ENCODE assay signal across 8 cellular contexts in the genomic region with DNA sequence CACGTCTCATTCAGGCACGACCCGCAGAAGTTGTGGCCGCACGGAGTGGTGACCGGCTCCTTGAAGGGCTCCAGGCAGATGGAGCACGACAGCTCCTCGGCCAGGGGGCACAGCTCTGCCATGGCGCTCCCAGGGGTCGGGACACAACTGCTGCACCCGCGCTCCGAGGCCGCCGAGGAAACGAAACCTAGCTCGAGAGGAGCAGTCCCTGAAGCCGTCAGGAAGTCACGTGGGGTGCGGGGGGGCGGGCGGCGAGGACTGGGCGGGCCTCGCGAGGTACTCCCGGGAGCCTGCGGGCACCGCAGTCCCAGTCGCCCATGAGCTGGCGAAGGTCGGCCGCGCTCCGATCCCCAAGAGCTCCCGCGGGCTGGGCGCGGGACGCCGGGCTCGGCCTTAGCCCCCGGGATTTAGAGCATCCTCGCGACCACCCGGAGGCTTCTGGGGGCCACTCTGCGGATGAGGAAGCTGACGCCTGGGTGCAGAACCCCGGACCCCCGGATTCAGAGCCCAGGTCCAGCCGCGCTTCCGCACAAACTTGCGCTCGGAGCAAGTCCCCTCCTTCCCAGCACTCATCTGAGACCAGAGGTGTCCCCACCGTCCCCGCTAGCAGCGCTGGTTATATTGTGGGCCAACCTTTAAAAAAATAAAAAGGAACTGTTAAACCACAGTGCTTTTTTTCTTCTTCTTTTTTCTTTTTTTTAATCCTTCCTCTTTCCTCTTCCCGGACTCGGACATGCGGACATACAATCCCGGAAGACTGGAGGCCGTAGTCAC. TPM values are rescaled to one million over a fixed set of nuclear protein-coding genes. Genes with fewer than 3 reads are reported as not detected.
A peak's percentile ranks its signal among the peaks of the same experiment; 100 is the strongest.
DNase-seq lines count a peak whose midpoint lies in the region; ATAC-seq and TF ChIP-seq lines count a peak whose summit lies in the region.

A gene with protein sequence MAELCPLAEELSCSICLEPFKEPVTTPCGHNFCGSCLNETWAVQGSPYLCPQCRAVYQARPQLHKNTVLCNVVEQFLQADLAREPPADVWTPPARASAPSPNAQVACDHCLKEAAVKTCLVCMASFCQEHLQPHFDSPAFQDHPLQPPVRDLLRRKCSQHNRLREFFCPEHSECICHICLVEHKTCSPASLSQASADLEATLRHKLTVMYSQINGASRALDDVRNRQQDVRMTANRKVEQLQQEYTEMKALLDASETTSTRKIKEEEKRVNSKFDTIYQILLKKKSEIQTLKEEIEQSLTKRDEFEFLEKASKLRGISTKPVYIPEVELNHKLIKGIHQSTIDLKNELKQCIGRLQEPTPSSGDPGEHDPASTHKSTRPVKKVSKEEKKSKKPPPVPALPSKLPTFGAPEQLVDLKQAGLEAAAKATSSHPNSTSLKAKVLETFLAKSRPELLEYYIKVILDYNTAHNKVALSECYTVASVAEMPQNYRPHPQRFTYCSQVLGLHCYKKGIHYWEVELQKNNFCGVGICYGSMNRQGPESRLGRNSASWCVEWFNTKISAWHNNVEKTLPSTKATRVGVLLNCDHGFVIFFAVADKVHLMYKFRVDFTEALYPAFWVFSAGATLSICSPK (minus strand): TSS at position 183 of the 774 bp plus-strand sequence. CDS start 61 bp downstream, at position 122.

- H3K36me3 ChIP-seq in HEK293 (ENCODE audit: control insufficient read depth in 2 of 2, insufficient read depth in 1 of 2, low read length in 2 of 2) (peaks cover 0 to 18% of the 10 kb centered on the region in 2 experiments; a peak in 2 of 3 replicates), gastroesophageal sphincter (peaks cover 0 to 1% of the 10 kb centered on the region in 2 donors)

- no peaks in the 10 kb centered on the region for H3K9me3 ChIP-seq in HEK293 (ENCODE audit: control insufficient read depth, insufficient read depth, low read depth, low read length)
- no peaks in the 10 kb centered on the region for H3K9me3 ChIP-seq in gastroesophageal sphincter

- H3K4me3 Mint-ChIP-seq in activated naive CD4-positive, alpha-beta T cell treated with anti-CD3 and anti-CD28 coated beads for 36 hours: peak within 1 kb of the TSS; percentile 83

- H3K27ac Mint-ChIP-seq in activated naive CD4-positive, alpha-beta T cell treated with anti-CD3 and anti-CD28 coated beads for 36 hours: peak within 1 kb of the TSS; percentile 98

- H3K4me1 Mint-ChIP-seq in activated naive CD4-positive, alpha-beta T cell treated with anti-CD3 and anti-CD28 coated beads for 36 hours (ENCODE audit: low read depth): peaks cover 50% of the 10 kb centered on the region

- POLR2A ChIA-PET in HEK293 (lab: Yijun Ruan, JAX): interaction anchor here (0.6 to 1.9 kb wide), 42 partner anchors 9 to 833 kb away, joined by 3 to 13 read pairs (median 4); a partner anchor contains a TSS

- H3K9me3 Mint-ChIP-seq in activated naive CD4-positive, alpha-beta T cell treated with anti-CD3 and anti-CD28 coated beads for 36 hours: peaks cover 4% of the 10 kb centered on the region

- H3K4me3 ChIP-seq in HEK293 (ENCODE audit: low read depth, low read length) (peak within 1 kb of the TSS; percentile 92), gastroesophageal sphincter (peak within 1 kb of the TSS; percentile 76 to 90)

- TF ChIP-seq EP300 in gastroesophageal sphincter (IDR thresholded peaks at IDR 0.05): no peak

- TF ChIP-seq POLR2A in gastroesophageal sphincter (IDR thresholded peaks at IDR 0.05): peak; percentile 96 to 97

- DNase-seq in GM03348 (ENCODE audit: low spot score): peak; percentile 98
- peak; percentile 89 for DNase-seq in MV-4-11 (lab: John Stamatoyannopoulos, UW)
- peak; percentile 72 for DNase-seq in SK-N-DZ (ENCODE audit: low spot score)
- DNase-seq in activated naive CD4-positive, alpha-beta T cell treated with anti-CD3 and anti-CD28 coated beads for 36 hours: peak; percentile 94
- peak; percentile 26 for DNase-seq in non-pigmented ciliary epithelial cell (ENCODE audit: low read depth)
- peak in 47 of 49 donors; percentile 29 to 89 (median 67) for DNase-seq in substantia nigra (lab: John Stamatoyannopoulos, UW)

- no peaks in the 10 kb centered on the region for H3K27me3 ChIP-seq in gastroesophageal sphincter

- CTCF ChIA-PET in HEK293 (lab: Yijun Ruan, JAX): interaction anchor here (0.6 to 0.9 kb wide), 3 partner anchors 12 to 26 kb away, joined by 3 read pairs; no protein-coding TSS in a partner anchor
- CTCF ChIA-PET in activated naive CD4-positive, alpha-beta T cell treated with anti-CD3 and anti-CD28 coated beads for 36 hours (lab: Charles Lee): interaction anchor here (0.7 to 1.8 kb wide), 3 partner anchors 12 to 25 kb away, joined by 3 to 7 read pairs (median 3); no protein-coding TSS in a partner anchor

- 0% methylated on average over 8 to 10 of the region's 63 CpGs for WGBS in gastroesophageal sphincter (ENCODE audit: low coverage in 1 of 2), 2 donors

- intact Hi-C loops in activated naive CD4-positive, alpha-beta T cell treated with anti-CD3 and anti-CD28 coated beads for 36 hours (cut with micrococcal nuclease): loop anchor here (1.0 to 5.0 kb wide), 5 partner anchors 21 to 81 kb away; a partner anchor contains a TSS

- peaks cover 39% of the 10 kb centered on the region for H3K36me3 Mint-ChIP-seq in activated naive CD4-positive, alpha-beta T cell treated with anti-CD3 and anti-CD28 coated beads for 36 hours (ENCODE audit: low read depth)

- peak; percentile 91 for ATAC-seq in gastroesophageal sphincter

- TF ChIP-seq CTCF in HEK293 (tag by site-specific recombination; IDR thresholded peaks at IDR 0.05) (no peak), gastroesophageal sphincter (IDR thresholded peaks at IDR 0.05) (peak in 3 of 4 experiments; percentile 3 to 21 (median 6))

- peak within 1 kb of the TSS; percentile 75 for H3K27ac ChIP-seq in HEK293 (ENCODE audit: extremely low read depth, low read depth, low read length)
- H3K27ac ChIP-seq in gastroesophageal sphincter: peak within 1 kb of the TSS; percentile 64 to 92 (median 86)
- peak within 1 kb of the TSS; percentile 76 for H3K27ac ChIP-seq in substantia nigra (ENCODE audit: low read depth, low read length, poor library complexity, severe bottlenecking)

- H3K4me1 ChIP-seq in HEK293 (ENCODE audit: control insufficient read depth, insufficient read depth, low read length) (peaks cover 4% of the 10 kb centered on the region), gastroesophageal sphincter (peaks cover 0 to 61% (median 23%) of the 10 kb centered on the region in 3 donors)

- no peaks in the 10 kb centered on the region for H3K27me3 Mint-ChIP-seq in activated naive CD4-positive, alpha-beta T cell treated with anti-CD3 and anti-CD28 coated beads for 36 hours (ENCODE audit: low read depth)

TF ChIP-seq in HEK293, 187 proteins besides CTCF, POLR2A, EP300 and RAD21 (continues in another document):
- TF ChIP-seq ZXDB (tag by site-specific recombination; IDR thresholded peaks at IDR 0.05): peak; percentile 71; the same call in 1 of the 2 replicates
- 0 out of 2 replicates have a peak, but pooled peaks have one; percentile 30 for TF ChIP-seq ZFHX2 (tag by site-specific recombination; conservative IDR thresholded peaks at IDR 0.05)
- no peak for TF ChIP-seq ZNF544 (tag by site-specific recombination; IDR thresholded peaks at IDR 0.05)
- TF ChIP-seq, protein P1, sequence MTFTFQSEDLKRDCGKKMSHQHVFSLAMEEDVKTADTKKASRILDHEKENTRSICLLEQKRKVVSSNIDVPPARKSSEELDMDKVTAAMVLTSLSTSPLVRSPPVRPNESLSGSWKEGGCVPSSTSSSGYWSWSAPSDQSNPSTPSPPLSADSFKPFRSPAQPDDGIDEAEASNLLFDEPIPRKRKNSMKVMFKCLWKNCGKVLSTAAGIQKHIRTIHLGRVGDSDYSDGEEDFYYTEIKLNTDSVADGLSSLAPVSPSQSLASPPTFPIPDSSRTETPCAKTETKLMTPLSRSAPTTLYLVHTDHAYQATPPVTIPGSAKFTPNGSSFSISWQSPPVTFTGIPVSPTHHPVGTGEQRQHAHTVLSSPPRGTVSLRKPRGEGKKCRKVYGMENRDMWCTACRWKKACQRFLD (tag by site-specific recombination; IDR thresholded peaks at IDR 0.05): no peak
- no peak for TF ChIP-seq ZNF776 (tag by site-specific recombination; IDR thresholded peaks at IDR 0.05; ENCODE audit: borderline replicate concordance)
- TF ChIP-seq ZNF426 (tag by site-specific recombination; IDR thresholded peaks at IDR 0.05): no peak
- no peak for TF ChIP-seq ZNF311 (tag by site-specific recombination; IDR thresholded peaks at IDR 0.05; ENCODE audit: borderline replicate concordance)
- TF ChIP-seq KLF9 (tag by site-specific recombination; IDR thresholded peaks at IDR 0.05; ENCODE audit: low read depth): peak; percentile 75
- TF ChIP-seq, protein P2, sequence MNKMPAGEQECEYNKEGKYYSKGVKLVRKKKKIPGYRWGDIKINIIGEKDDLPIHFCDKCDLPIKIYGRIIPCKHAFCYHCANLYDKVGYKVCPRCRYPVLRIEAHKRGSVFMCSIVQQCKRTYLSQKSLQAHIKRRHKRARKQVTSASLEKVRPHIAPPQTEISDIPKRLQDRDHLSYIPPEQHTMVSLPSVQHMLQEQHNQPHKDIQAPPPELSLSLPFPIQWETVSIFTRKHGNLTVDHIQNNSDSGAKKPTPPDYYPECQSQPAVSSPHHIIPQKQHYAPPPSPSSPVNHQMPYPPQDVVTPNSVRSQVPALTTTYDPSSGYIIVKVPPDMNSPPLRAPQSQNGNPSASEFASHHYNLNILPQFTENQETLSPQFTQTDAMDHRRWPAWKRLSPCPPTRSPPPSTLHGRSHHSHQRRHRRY (tag by site-specific recombination; IDR thresholded peaks at IDR 0.05): no peak
- TF ChIP-seq ZNF354C (tag by site-specific recombination; IDR thresholded peaks at IDR 0.05; ENCODE audit: borderline replicate concordance, low read depth): no peak
- TF ChIP-seq ZNF202 (tag by site-specific recombination; IDR thresholded peaks at IDR 0.05; ENCODE audit: borderline replicate concordance): no peak
- no peak for TF ChIP-seq PRDM1 (tag by site-specific recombination; IDR thresholded peaks at IDR 0.05)
- no peak for TF ChIP-seq ZFP41 (tag by site-specific recombination; IDR thresholded peaks at IDR 0.05; ENCODE audit: borderline replicate concordance)
- peak; percentile 65 for TF ChIP-seq ZNF394 (tag by site-specific recombination; IDR thresholded peaks at IDR 0.05; ENCODE audit: borderline replicate concordance)
- no peak for TF ChIP-seq ZNF529 (tag by site-specific recombination; IDR thresholded peaks at IDR 0.05; ENCODE audit: insufficient replicate concordance)
- TF ChIP-seq ZNF324 (tag by site-specific recombination; IDR thresholded peaks at IDR 0.05): no peak; the same call in 1 of the 2 replicates
- TF ChIP-seq MYNN (tag by site-specific recombination; IDR thresholded peaks at IDR 0.05; ENCODE audit: borderline replicate concordance): peak; percentile 4; the same call in 1 of the 2 replicates
- no peak for TF ChIP-seq HOXD13 (CRISPR knock-in tag; IDR thresholded peaks at IDR 0.05; ENCODE audit: borderline replicate concordance)

RNA-seq across cellular contexts. Expression of the gene that starts here (rescaled TPM):
- polyA plus RNA-seq in SK-N-DZ (2014; cell fraction: cytosol; rRNA removed): 2.2 and 2.4 TPM in 2 replicates
- polyA plus RNA-seq in SK-N-DZ (2014; cell fraction: nucleus; rRNA removed): 4.3 and 8.4 TPM in 2 replicates
- 100 to 1,000 TPM; 157 to 161 TPM for total RNA-seq in activated naive CD4-positive, alpha-beta T cell treated with anti-CD3 and anti-CD28 coated beads for 36 hours
- total RNA-seq in gastroesophageal sphincter: 10 to 100 TPM; 10.1 to 36.6 (median 20.6) TPM

Comparison
In these comparisons a context has a peak if more than half of its experiments do, and no peak if none do; other contexts are left out.
1. Peak in every context shown above with its lines: DNase-seq, ATAC-seq, H3K4me3 ChIP-seq and H3K27ac ChIP-seq.
2. RNA of the gene that starts here (total RNA-seq): 157 to 161 TPM in activated naive CD4-positive, alpha-beta T cell treated with anti-CD3 and anti-CD28 coated beads for 36 hours; 10.1 to 36.6 TPM in gastroesophageal sphincter; every median in the first group is over 4 times any median in the second.
3. DNase-seq: peak in every context shown above with its lines; median percentile 98 in GM03348; 94 in activated naive CD4-positive, alpha-beta T cell treated with anti-CD3 and anti-CD28 coated beads for 36 hours; 89 in MV-4-11; 72 in SK-N-DZ; 67 in substantia nigra; 26 in non-pigmented ciliary epithelial cell.